ENCODE assay signal across 20 cellular contexts in genomic region chr7:7018290-7018689, GRCh38.
"Had no signal": no experiment of that assay in that cellular context is flagged by ENCODE, and none has a peak within 500 bp of the region (broad histone marks: within the 10 kb centered on the region; RNA-seq: fewer than 3 reads in every experiment).

No MANE protein-coding gene starts in this region.

- H3K27me3 Mint-ChIP-seq: dendritic cell treated with granulocyte-macrophage colony-stimulating factor and Interleukin-4, amounts not matched to agents 40 ng/mL and 50 ng/mL, for 4 days had no signal

- H3K4me3 Mint-ChIP-seq: dendritic cell treated with granulocyte-macrophage colony-stimulating factor and Interleukin-4, amounts not matched to agents 40 ng/mL and 50 ng/mL, for 4 days; effector memory CD8-positive, alpha-beta T cell; naive thymus-derived CD4-positive, alpha-beta T cell; nephron progenitor cell had no signal

- H3K4me3 ChIP-seq: esophagus squamous epithelium, left ventricle myocardium inferior, lower lobe of right lung, psoas muscle, sigmoid colon, stomach, thoracic aorta, transverse colon had no signal

- H3K4me1 ChIP-seq: esophagus squamous epithelium, left ventricle myocardium inferior, lower lobe of right lung, psoas muscle, sigmoid colon, stomach, transverse colon had no signal

- H3K27ac Mint-ChIP-seq: dendritic cell treated with granulocyte-macrophage colony-stimulating factor and Interleukin-4, amounts not matched to agents 40 ng/mL and 50 ng/mL, for 4 days; effector memory CD8-positive, alpha-beta T cell; naive thymus-derived CD4-positive, alpha-beta T cell; nephron progenitor cell had no signal

- H3K27me3 ChIP-seq: sigmoid colon, stomach, transverse colon had no signal

- DNase-seq: effector memory CD8-positive, alpha-beta T cell; esophagus squamous epithelium; foreskin fibroblast; kidney; left cardiac atrium; left ventricle myocardium inferior; lower lobe of right lung; mesendoderm; naive thymus-derived CD4-positive, alpha-beta T cell; nephron progenitor cell; psoas muscle; sigmoid colon; small intestine; stimulated activated CD4-positive, alpha-beta T cell treated with anti-CD3 and anti-CD28 coated beads, Interleukin-12 subunit alpha, Interleukin-12 subunit beta, amount 100 ng/mL, for 4 hours; stimulated activated naive CD4-positive, alpha-beta T cell; stomach; substantia nigra; transverse colon had no signal

- H3K9me3 ChIP-seq: esophagus squamous epithelium, left ventricle myocardium inferior, lower lobe of right lung, psoas muscle, sigmoid colon, stomach, thoracic aorta, transverse colon had no signal

- H3K9me3 Mint-ChIP-seq: dendritic cell treated with granulocyte-macrophage colony-stimulating factor and Interleukin-4, amounts not matched to agents 40 ng/mL and 50 ng/mL, for 4 days; effector memory CD8-positive, alpha-beta T cell had no signal

- H3K4me1 Mint-ChIP-seq: naive thymus-derived CD4-positive, alpha-beta T cell had no signal

- ATAC-seq: effector memory CD8-positive, alpha-beta T cell; left cardiac atrium; lower lobe of right lung; naive thymus-derived CD4-positive, alpha-beta T cell; psoas muscle had no signal

- H3K36me3 ChIP-seq: esophagus squamous epithelium, left ventricle myocardium inferior, lower lobe of right lung, sigmoid colon, stomach, thoracic aorta, transverse colon had no signal

- H3K27ac ChIP-seq: esophagus squamous epithelium, left ventricle myocardium inferior, lower lobe of right lung, psoas muscle, sigmoid colon, stomach, thoracic aorta, transverse colon had no signal

- H3K36me3 Mint-ChIP-seq: naive thymus-derived CD4-positive, alpha-beta T cell had no signal
